In genomic region chr1:153922838-153923652, GRCh38 we compare ENCODE assay signal across 1 cellular context.
A peak's percentile ranks its signal among the peaks of the same experiment; 100 is the strongest.
TF ChIP-seq lines count a peak whose summit lies in the region.

TSS of gene GATAD2B (minus strand) at chr1:153922972. CDS start at chr1:153828347, 94,625 bp downstream.

TF ChIP-seq in WTC11, 78 proteins besides CTCF, POLR2A, EP300 and RAD21 (continued from another document and continues in another):
- TF ChIP-seq ARID4B (CRISPR knock-in tag; IDR thresholded peaks at IDR 0.05; ENCODE audit: borderline replicate concordance) (no peak), FOXK1 (CRISPR knock-in tag; IDR thresholded peaks at IDR 0.05) (0 out of 2 replicates have a peak, but pooled peaks have one; percentile 9), MYBL2 (CRISPR knock-in tag; IDR thresholded peaks at IDR 0.05) (0 out of 2 replicates have a peak, but pooled peaks have one; percentile 40), ATF2 (CRISPR knock-in tag; IDR thresholded peaks at IDR 0.05; ENCODE audit: borderline replicate concordance, low read depth) (no peak), ZNF138 (CRISPR knock-in tag; conservative IDR thresholded peaks at IDR 0.05) (no peak), GTF2I (CRISPR knock-in tag; conservative IDR thresholded peaks at IDR 0.05) (no peak), SP1 (CRISPR knock-in tag; conservative IDR thresholded peaks at IDR 0.05) (peak; percentile 66), HMGXB4 (CRISPR knock-in tag; IDR thresholded peaks at IDR 0.05) (no peak), FOXP4 (CRISPR knock-in tag; IDR thresholded peaks at IDR 0.05) (no peak), ZNF532 (CRISPR knock-in tag; IDR thresholded peaks at IDR 0.05; ENCODE audit: borderline replicate concordance) (no peak), SMAD4 (CRISPR knock-in tag; IDR thresholded peaks at IDR 0.05) (no peak), ZNF512 (CRISPR knock-in tag; IDR thresholded peaks at IDR 0.05; ENCODE audit: borderline replicate concordance) (no peak), FOXP1 (CRISPR knock-in tag; IDR thresholded peaks at IDR 0.05; ENCODE audit: borderline replicate concordance) (no peak), ZNF671 (CRISPR knock-in tag; IDR thresholded peaks at IDR 0.05) (no peak), E2F5 (CRISPR knock-in tag; IDR thresholded peaks at IDR 0.05) (no peak), ERG (CRISPR knock-in tag; IDR thresholded peaks at IDR 0.05) (no peak), RELA (CRISPR knock-in tag; IDR thresholded peaks at IDR 0.05; ENCODE audit: borderline replicate concordance) (no peak), SMAD3 (CRISPR knock-in tag; IDR thresholded peaks at IDR 0.05; ENCODE audit: borderline replicate concordance) (no peak), MAX (CRISPR knock-in tag; IDR thresholded peaks at IDR 0.05) (no peak), ZSCAN18 (CRISPR knock-in tag; IDR thresholded peaks at IDR 0.05) (no peak), USF1 (CRISPR knock-in tag; IDR thresholded peaks at IDR 0.05) (no peak), NFE2L1 (CRISPR knock-in tag; IDR thresholded peaks at IDR 0.05) (no peak), ZBTB43 (CRISPR knock-in tag; IDR thresholded peaks at IDR 0.05) (no peak), MLX (CRISPR knock-in tag; IDR thresholded peaks at IDR 0.05) (no peak), ATF1 (CRISPR knock-in tag; IDR thresholded peaks at IDR 0.05) (no peak), ETV6 (CRISPR knock-in tag; IDR thresholded peaks at IDR 0.05) (0 out of 2 replicates have a peak, but pooled peaks have one; percentile 28), NR3C1 (CRISPR knock-in tag; conservative IDR thresholded peaks at IDR 0.05; ENCODE audit: low read depth) (no peak)
